Comparison of ENCODE assay signal across 17 cellular contexts in the genomic region with DNA sequence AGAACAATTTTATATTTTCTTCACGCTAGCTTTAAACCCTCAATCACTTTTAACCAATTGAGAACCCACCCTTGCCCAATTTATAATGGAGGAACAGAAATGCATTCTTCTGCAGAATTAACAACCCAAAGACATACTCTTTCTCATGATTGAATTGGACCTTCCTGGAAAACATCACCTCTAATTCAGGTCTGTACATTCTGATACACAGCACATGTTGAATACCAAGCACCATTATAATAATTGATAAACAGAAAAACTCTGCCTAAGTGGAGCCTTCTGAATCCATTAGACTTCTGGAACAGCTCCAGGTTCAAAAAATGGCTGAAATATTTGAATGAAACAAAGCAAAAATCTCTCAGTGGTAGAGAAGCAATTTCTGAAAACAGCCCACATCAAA.
DNase-seq lines count a peak whose midpoint lies in the region; ATAC-seq and TF ChIP-seq lines count a peak whose summit lies in the region.
"Had no signal": no experiment of that assay in that cellular context is flagged by ENCODE, and none has a peak within 500 bp of the region (broad histone marks: within the 10 kb centered on the region; RNA-seq: fewer than 3 reads in every experiment).

No MANE protein-coding gene starts in this region.

- no peak for ATAC-seq in activated T-helper 17 cell treated with anti-CD3 and anti-CD28 coated beads, Interleukin-2, amount 50 U/mL, for 72 hours (replicated peaks)
- ATAC-seq in naive thymus-derived CD8-positive, alpha-beta T cell = no peak
- no peak for ATAC-seq in heart left ventricle
- ATAC-seq: A549, GM23338 had no signal

- peaks cover 75% of the 10 kb centered on the region for H3K4me1 ChIP-seq in CD4-positive, alpha-beta memory T cell (ENCODE audit: insufficient read depth, low read length)
- H3K4me1 ChIP-seq in heart left ventricle = peaks cover 0 to 36% (median 16%) of the 10 kb centered on the region in 12 donors

- no peak for TF ChIP-seq CTCF in heart left ventricle (IDR thresholded peaks at IDR 0.05)

- H3K27ac ChIP-seq in CD4-positive, alpha-beta memory T cell (ENCODE audit: low read depth, low read length) = no peak overlapping the region
- H3K27ac ChIP-seq in heart left ventricle = no peak overlapping the region
- H3K27ac ChIP-seq: A549 had no signal

- peak overlapping the region; percentile 93 for H3K27ac Mint-ChIP-seq in activated T-cell treated with anti-CD3 and anti-CD28 coated beads, Interleukin-2, amount 50 U/mL, for 24 hours
- H3K27ac Mint-ChIP-seq in CD4-positive, alpha-beta memory T cell = peak overlapping the region in 6 of 7 donors; percentile 7 to 78 (median 71)
- peak overlapping the region; percentile 36 for H3K27ac Mint-ChIP-seq in activated T-helper 17 cell treated with anti-CD3 and anti-CD28 coated beads, Interleukin-2, amount 50 U/mL, for 72 hours
- peak overlapping the region in 6 of 10 donors; percentile 1 to 91 (median 78) for H3K27ac Mint-ChIP-seq in naive thymus-derived CD8-positive, alpha-beta T cell
- H3K27ac Mint-ChIP-seq: GM23338 had no signal

- no peaks in the 10 kb centered on the region for H3K27me3 Mint-ChIP-seq in activated T-cell treated with anti-CD3 and anti-CD28 coated beads, Interleukin-2, amount 50 U/mL, for 24 hours
- no peaks in the 10 kb centered on the region for H3K27me3 Mint-ChIP-seq in CD4-positive, alpha-beta memory T cell
- no peaks in the 10 kb centered on the region for H3K27me3 Mint-ChIP-seq in activated T-helper 17 cell treated with anti-CD3 and anti-CD28 coated beads, Interleukin-2, amount 50 U/mL, for 72 hours
- H3K27me3 Mint-ChIP-seq in naive thymus-derived CD8-positive, alpha-beta T cell = no peaks in the 10 kb centered on the region

- POLR2A ChIA-PET in CD4-positive, alpha-beta memory T cell (lab: Charles Lee; ENCODE audit: partially characterized antibody) = interaction anchor here (1.2 to 2.0 kb wide), 6 partner anchors 11 to 455 kb away, joined by 3 to 11 read pairs (median 3); no protein-coding TSS in a partner anchor
- POLR2A ChIA-PET in naive thymus-derived CD8-positive, alpha-beta T cell (lab: Charles Lee) = interaction anchor here (0.5 to 0.9 kb wide), 2 partner anchors 11 to 18 kb away, joined by 3 to 4 read pairs; no protein-coding TSS in a partner anchor

- H3K9me3 ChIP-seq in CD4-positive, alpha-beta memory T cell (ENCODE audit: control insufficient read depth in 1 of 2, low read length in 2 of 2) = no peaks in the 10 kb centered on the region
- H3K9me3 ChIP-seq in heart left ventricle = no peaks in the 10 kb centered on the region
- H3K9me3 ChIP-seq: A549 had no signal

- CTCF ChIA-PET in CD4-positive, alpha-beta memory T cell (lab: Charles Lee; ENCODE audit: partially characterized antibody) = interaction anchor here (1.6 kb wide), 1 partner anchor 21 kb away, joined by 13 read pairs; no protein-coding TSS in a partner anchor

- DNase-seq in activated T-cell treated with anti-CD3 and anti-CD28 coated beads, Interleukin-2, amount 50 U/mL, for 24 hours = no peak
- DNase-seq in activated T-cell treated with anti-CD3 and anti-CD28 coated beads, Interleukin-2, amount 50 U/mL, for 1 hour = no peak
- DNase-seq in CD4-positive, alpha-beta memory T cell = no peak
- DNase-seq in naive thymus-derived CD8-positive, alpha-beta T cell = no peak
- no peak for DNase-seq in NCI-H1930 (lab: John Stamatoyannopoulos, UW)
- DNase-seq in heart left ventricle = no peak
- DNase-seq: HCEC 1CT, KG1, NCI-H1105 treated with DMSO at 0.1 percent for 48 hours, NCI-H1694, NCI-H2227 treated with DMSO at 0.1 percent for 48 hours, NCI-H510A treated with DMSO at 0.1 percent for 48 hours, NCI-H774, OCI-M1 had no signal

- H3K27me3 ChIP-seq in CD4-positive, alpha-beta memory T cell (ENCODE audit: insufficient read depth, low read length) = no peaks in the 10 kb centered on the region
- H3K27me3 ChIP-seq in heart left ventricle = no peaks in the 10 kb centered on the region

- peaks cover 6% of the 10 kb centered on the region for H3K36me3 Mint-ChIP-seq in activated T-cell treated with anti-CD3 and anti-CD28 coated beads, Interleukin-2, amount 50 U/mL, for 24 hours (ENCODE audit: low read depth)
- peaks cover 2 to 3% of the 10 kb centered on the region in 2 donors for H3K36me3 Mint-ChIP-seq in CD4-positive, alpha-beta memory T cell
- no peaks in the 10 kb centered on the region for H3K36me3 Mint-ChIP-seq in activated T-helper 17 cell treated with anti-CD3 and anti-CD28 coated beads, Interleukin-2, amount 50 U/mL, for 72 hours (ENCODE audit: low read depth)
- peaks cover 0 to 3% (median 0%) of the 10 kb centered on the region in 3 donors for H3K36me3 Mint-ChIP-seq in naive thymus-derived CD8-positive, alpha-beta T cell

- WGBS in heart left ventricle, 4 donors = 96 to 100% (median 98%) methylated on average over 1 of the region's 1 CpG

- no peak for TF ChIP-seq POLR2A in heart left ventricle (IDR thresholded peaks at IDR 0.05)

- peaks cover 5% of the 10 kb centered on the region for H3K9me3 Mint-ChIP-seq in activated T-cell treated with anti-CD3 and anti-CD28 coated beads, Interleukin-2, amount 50 U/mL, for 24 hours
- peaks cover 0 to 2% (median 0%) of the 10 kb centered on the region in 8 donors for H3K9me3 Mint-ChIP-seq in CD4-positive, alpha-beta memory T cell
- H3K9me3 Mint-ChIP-seq in activated T-helper 17 cell treated with anti-CD3 and anti-CD28 coated beads, Interleukin-2, amount 50 U/mL, for 72 hours = no peaks in the 10 kb centered on the region
- H3K9me3 Mint-ChIP-seq in naive thymus-derived CD8-positive, alpha-beta T cell = peaks cover 0 to 2% (median 0%) of the 10 kb centered on the region in 9 donors
- H3K9me3 Mint-ChIP-seq: GM23338 had no signal

- no peak overlapping the region for H3K4me3 ChIP-seq in CD4-positive, alpha-beta memory T cell (ENCODE audit: low read length in 2 of 2)
- no peak overlapping the region for H3K4me3 ChIP-seq in heart left ventricle
- H3K4me3 ChIP-seq: A549, GM23338 had no signal

- intact Hi-C loops in CD4-positive, alpha-beta memory T cell (cut with micrococcal nuclease) = no loop called here
- intact Hi-C loops in heart left ventricle (cut with DNase I) = no loop called here

- H3K4me1 Mint-ChIP-seq in activated T-cell treated with anti-CD3 and anti-CD28 coated beads, Interleukin-2, amount 50 U/mL, for 24 hours (ENCODE audit: low read depth) = peaks cover 77% of the 10 kb centered on the region
- peaks cover 29 to 66% (median 55%) of the 10 kb centered on the region in 4 donors for H3K4me1 Mint-ChIP-seq in CD4-positive, alpha-beta memory T cell
- H3K4me1 Mint-ChIP-seq in activated T-helper 17 cell treated with anti-CD3 and anti-CD28 coated beads, Interleukin-2, amount 50 U/mL, for 72 hours = peaks cover 48% of the 10 kb centered on the region
- H3K4me1 Mint-ChIP-seq in naive thymus-derived CD8-positive, alpha-beta T cell = peaks cover 10 to 67% (median 40%) of the 10 kb centered on the region in 4 donors

- H3K4me3 Mint-ChIP-seq in activated T-cell treated with anti-CD3 and anti-CD28 coated beads, Interleukin-2, amount 50 U/mL, for 24 hours = no peak overlapping the region
- H3K4me3 Mint-ChIP-seq in CD4-positive, alpha-beta memory T cell = peak overlapping the region in 4 of 8 donors; percentile 3 to 64 (median 31)
- peak overlapping the region; percentile 41 for H3K4me3 Mint-ChIP-seq in activated T-helper 17 cell treated with anti-CD3 and anti-CD28 coated beads, Interleukin-2, amount 50 U/mL, for 72 hours
- peak overlapping the region in 3 of 10 donors; percentile 10 to 48 (median 37) for H3K4me3 Mint-ChIP-seq in naive thymus-derived CD8-positive, alpha-beta T cell
- H3K4me3 Mint-ChIP-seq: GM23338 had no signal

- no peaks in the 10 kb centered on the region for H3K36me3 ChIP-seq in CD4-positive, alpha-beta memory T cell (ENCODE audit: insufficient read depth, low read length)
- H3K36me3 ChIP-seq in heart left ventricle = no peaks in the 10 kb centered on the region

Comparison
In these comparisons a context has a peak if more than half of its experiments do, and no peak if none do; other contexts are left out.
1. H3K27ac Mint-ChIP-seq: peak in every context shown above with its lines; median percentile 93 in activated T-cell treated with anti-CD3 and anti-CD28 coated beads, Interleukin-2, amount 50 U/mL, for 24 hours; 78 in naive thymus-derived CD8-positive, alpha-beta T cell; 71 in CD4-positive, alpha-beta memory T cell; 36 in activated T-helper 17 cell treated with anti-CD3 and anti-CD28 coated beads, Interleukin-2, amount 50 U/mL, for 72 hours.